ENCODE assay signal across 21 cellular contexts in the genomic region with DNA sequence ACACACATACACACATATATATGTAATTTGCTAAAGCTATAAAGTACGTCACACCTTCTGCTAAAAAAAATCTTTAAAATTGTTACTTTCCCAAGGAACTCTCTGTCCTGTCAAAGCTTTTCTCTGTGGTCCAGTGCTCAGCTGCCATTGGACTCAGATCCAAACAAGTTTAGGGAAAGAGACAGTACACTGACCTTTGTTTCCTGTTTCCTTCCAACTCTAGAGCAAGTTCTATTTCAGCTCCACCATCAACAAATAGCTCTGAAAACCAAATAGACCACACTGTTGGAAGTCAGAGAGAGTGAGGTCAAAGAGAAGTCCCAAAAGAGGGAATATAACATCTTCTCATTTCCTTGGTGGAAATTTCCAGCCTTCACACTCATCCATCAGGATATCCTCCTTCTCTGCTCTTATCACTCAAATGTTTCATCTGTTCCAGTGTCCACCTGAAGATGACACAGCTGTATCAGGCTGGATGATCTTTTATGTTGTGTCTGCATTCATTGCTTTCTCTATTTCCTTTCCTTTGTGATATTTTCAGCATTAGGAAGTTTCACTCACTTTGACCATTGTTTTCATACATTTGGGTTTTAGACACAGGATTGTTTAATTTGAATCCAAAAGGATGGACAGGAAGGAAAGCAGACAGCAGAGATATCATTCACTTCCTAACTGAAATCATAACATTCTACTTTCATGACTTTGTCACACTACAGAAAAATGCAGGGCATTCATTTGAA.
"Had no signal": no experiment of that assay in that cellular context is flagged by ENCODE, and none has a peak within 500 bp of the region (broad histone marks: within the 10 kb centered on the region; RNA-seq: fewer than 3 reads in every experiment).

No MANE protein-coding gene starts in this region.

- H3K9me3 ChIP-seq: gastrocnemius medialis, thoracic aorta had no signal

- ATAC-seq: activated T-cell treated with anti-CD3 and anti-CD28 coated beads, Interleukin-2, amount 50 U/mL, for 72 hours; gastrocnemius medialis; naive thymus-derived CD4-positive, alpha-beta T cell; stimulated activated naive CD8-positive, alpha-beta T cell treated with anti-CD3 and anti-CD28 coated beads, Interleukin-15, Interleukin-2, amounts not matched to agents 100 U/mL and 50 U/mL, for 24 hours; T-cell had no signal

- H3K27ac ChIP-seq: gastrocnemius medialis, right atrium auricular region, spleen, thoracic aorta, VCaP had no signal

- H3K36me3 ChIP-seq: gastrocnemius medialis, right atrium auricular region, spleen, thoracic aorta had no signal

- FAIRE-seq: islet of Langerhans, urothelium cell line had no signal

- H3K4me3 ChIP-seq: gastrocnemius medialis, right atrium auricular region, spleen, thoracic aorta had no signal

- DNase-seq: activated CD4-positive, alpha-beta T cell treated with anti-CD3 and anti-CD28 coated beads for 4 hours; activated CD4-positive, alpha-beta T cell treated with anti-CD3 and anti-CD28 coated beads, Interleukin-2, amount 50 U/mL, for 4 hours; activated naive CD4-positive, alpha-beta T cell treated with Interleukin-2 at 50 U/mL for 16 hours; activated T-cell treated with anti-CD3 and anti-CD28 coated beads for 4 hours; activated T-cell treated with anti-CD3 and anti-CD28 coated beads, Interleukin-2, amount 50 U/mL, for 72 hours; aorta; effector CD4-positive, alpha-beta T cell; gastrocnemius medialis; glutamatergic neuron; mammary epithelial cell; naive thymus-derived CD4-positive, alpha-beta T cell; nucleus accumbens; spleen; stimulated activated naive CD8-positive, alpha-beta T cell treated with anti-CD3 and anti-CD28 coated beads, Interleukin-15, Interleukin-2, amounts not matched to agents 100 U/mL and 50 U/mL, for 24 hours; T-cell; trophoblast cell had no signal

- H3K27me3 ChIP-seq: gastrocnemius medialis, right atrium auricular region, spleen had no signal

- H3K4me1 ChIP-seq: gastrocnemius medialis, right atrium auricular region, spleen had no signal
